Comparison of ENCODE assay signal across 9 cellular contexts in genomic region chr7:21261627-21262564, GRCh38.
DNase-seq lines count a peak whose midpoint lies in the region; ATAC-seq, FAIRE-seq and TF ChIP-seq lines count a peak whose summit lies in the region.
"Had no signal": no experiment of that assay in that cellular context is flagged by ENCODE, and none has a peak within 500 bp of the region (broad histone marks: within the 10 kb centered on the region; RNA-seq: fewer than 3 reads in every experiment).

No MANE protein-coding gene starts in this region.

- TF ChIP-seq RAD21 in A549 (conservative IDR thresholded peaks at IDR 0.05 in 1 of 2, IDR thresholded peaks at IDR 0.05 in 1 of 2): peak; percentile 28 to 55; a peak in 3 of 5 replicates
- TF ChIP-seq RAD21 in H1 (IDR thresholded peaks at IDR 0.05 in 1 of 2, conservative IDR thresholded peaks at IDR 0.05 in 1 of 2; ENCODE audit: low read depth in 2 of 2, low read length in 2 of 2): peak; percentile 55 to 65

- no peak overlapping the region for H3K4ac ChIP-seq in H1 (replicated peaks; ENCODE audit: insufficient read length, low read depth, low read length)
- H3K4ac ChIP-seq in trophoblast cell (ENCODE audit: low read depth, low read length): no peak overlapping the region

- H3K9ac ChIP-seq in H1 (replicated peaks in 1 of 4; ENCODE audit: extremely low read depth in 1 of 4, low read depth in 3 of 4, low read length in 3 of 4) (no peak overlapping the region), trophoblast cell (ENCODE audit: low read length) (no peak overlapping the region)

- H3K4me1 ChIP-seq in A549: no peaks in the 10 kb centered on the region
- H3K4me1 ChIP-seq in H1 (replicated peaks in 1 of 4; ENCODE audit: control insufficient read depth in 3 of 4, insufficient read depth in 4 of 4, low read length in 3 of 4): peaks cover 0 to 12% (median 5%) of the 10 kb centered on the region in 4 experiments; a peak in 5 of 7 replicates
- no peaks in the 10 kb centered on the region for H3K4me1 ChIP-seq in trophoblast cell (ENCODE audit: control insufficient read depth in 1 of 2, insufficient read depth in 2 of 2, low read length in 2 of 2)

- H3K4me3 ChIP-seq in A549 (no peak overlapping the region), H1 (ENCODE audit: extremely low read depth in 1 of 4, insufficient read depth in 2 of 4, low read depth in 3 of 4, low read length in 4 of 4) (peak overlapping the region in 1 of 4 experiments; percentile 12; a peak in 2 of 8 replicates), trophoblast cell (ENCODE audit: low read depth, low read length) (no peak overlapping the region)
- H3K4me3 ChIP-seq: skin epidermis had no signal

- TF ChIP-seq POLR2A in A549 (IDR thresholded peaks at IDR 0.05; ENCODE audit: low read length) (no peak), H1 (IDR thresholded peaks at IDR 0.05; ENCODE audit: control extremely low read depth in 1 of 2, low read depth in 2 of 2, low read length in 2 of 2) (no peak)

- H3K18ac ChIP-seq in H1 (ENCODE audit: extremely low read depth, low read length) (peak overlapping the region; percentile 49; the same call in 1 of the 2 replicates), trophoblast cell (ENCODE audit: low read length) (no peak overlapping the region)

- POLR2A ChIA-PET in A549 (lab: Yijun Ruan, JAX): no interaction called here
- POLR2A ChIA-PET in H1 (lab: Charles Lee; ENCODE audit: partially characterized antibody): interaction anchor here (3.2 kb wide), 1 partner anchor 166 kb away, joined by 8 read pairs; the partner anchor contains the start of gene SP4

- TF ChIP-seq CTCF in A549 (IDR thresholded peaks at IDR 0.05) (peak; percentile 34), GM12873 (IDR thresholded peaks at IDR 0.05; ENCODE audit: insufficient read depth, low read depth, low read length, missing control alignments) (peak; percentile 75), H1 (IDR thresholded peaks at IDR 0.05; ENCODE audit: control extremely low read depth in 1 of 3, insufficient read depth in 1 of 3, low read depth in 1 of 3, low read length in 3 of 3) (peak; percentile 26 to 62 (median 51))

- H3K79me2 ChIP-seq in H1 (ENCODE audit: control insufficient read depth in 1 of 2, insufficient read depth in 2 of 2, low read length in 2 of 2) (no peaks in the 10 kb centered on the region), trophoblast cell (ENCODE audit: control insufficient read depth, insufficient read depth, low read length, poor library complexity) (no peaks in the 10 kb centered on the region)

- H3K56ac ChIP-seq in H1 (replicated peaks; ENCODE audit: insufficient read length, low read depth, low read length): no peak overlapping the region

- H3K79me1 ChIP-seq in H1 (ENCODE audit: low read depth, low read length) (no peaks in the 10 kb centered on the region), trophoblast cell (ENCODE audit: low read length) (no peaks in the 10 kb centered on the region)

- H3K14ac ChIP-seq in H1 (ENCODE audit: insufficient read length): no peak overlapping the region
- no peak overlapping the region for H3K14ac ChIP-seq in trophoblast cell (ENCODE audit: low read length)

- no peak overlapping the region for H3K4me2 ChIP-seq in A549
- peak overlapping the region; percentile 22 to 41 for H3K4me2 ChIP-seq in H1 (ENCODE audit: insufficient read depth in 1 of 2, low read depth in 2 of 2, low read length in 2 of 2)
- no peak overlapping the region for H3K4me2 ChIP-seq in trophoblast cell (ENCODE audit: low read length)

- no peaks in the 10 kb centered on the region for H4K20me1 ChIP-seq in H1 (replicated peaks in 1 of 2; ENCODE audit: control insufficient read depth in 1 of 2, insufficient read depth in 2 of 2, low read length in 2 of 2)

- H3K23ac ChIP-seq in H1 (ENCODE audit: insufficient read length) (no peak overlapping the region), trophoblast cell (ENCODE audit: low read length) (no peak overlapping the region)

- FAIRE-seq in A549 (lab: Jason Lieb, UNC) (no peak), H1 (lab: Jason Lieb, UNC) (peak; percentile 100)

- CTCF ChIA-PET in A549 (lab: Yijun Ruan, JAX): interaction anchor here (0.6 to 18.8 kb wide), 15 partner anchors 7 to 544 kb away, joined by 3 to 227 read pairs (median 3); no protein-coding TSS in a partner anchor
- CTCF ChIA-PET in H1 (lab: Charles Lee; ENCODE audit: partially characterized antibody): interaction anchor here (0.9 to 2.4 kb wide), 13 partner anchors 8 to 506 kb away, joined by 3 to 12 read pairs (median 3); no protein-coding TSS in a partner anchor

- DNase-seq in A549 (ENCODE audit: low read depth in 1 of 2, low spot score in 1 of 2): peak; percentile 16 to 48
- peak; percentile 37 for DNase-seq in NCI-H226
- DNase-seq in activated CD4-positive, alpha-beta T cell treated with anti-CD3 and anti-CD28 coated beads for 4 hours: peak; percentile 24 to 25
- DNase-seq in H1 (ENCODE audit: low read depth in 1 of 2, low spot score in 2 of 2): peak; percentile 36 to 62
- DNase-seq in trophoblast cell: peak; percentile 5 to 35
- DNase-seq in occipital lobe (lab: John Stamatoyannopoulos, UW): no peak

- no peak overlapping the region for H2BK15ac ChIP-seq in H1 (ENCODE audit: low read length)

- peak overlapping the region; percentile 41; the same call in 1 of the 2 replicates for H2BK12ac ChIP-seq in H1 (ENCODE audit: low read depth, low read length)
- H2BK12ac ChIP-seq in trophoblast cell (ENCODE audit: low read length): no peak overlapping the region

- no peak overlapping the region for H4K8ac ChIP-seq in H1 (ENCODE audit: extremely low read depth, insufficient read depth, low read length)
- no peak overlapping the region for H4K8ac ChIP-seq in trophoblast cell (ENCODE audit: low read depth, low read length)

- TF ChIP-seq EP300 in A549 (IDR thresholded peaks at IDR 0.05) (no peak), H1 (IDR thresholded peaks at IDR 0.05; ENCODE audit: borderline replicate concordance in 1 of 2, low read depth in 2 of 2, low read length in 2 of 2) (no peak; a peak in 1 of 3 replicates)

- no peak overlapping the region for H2BK120ac ChIP-seq in H1 (replicated peaks; ENCODE audit: low read depth, low read length)
- H2BK120ac ChIP-seq in trophoblast cell (ENCODE audit: insufficient read depth, low read length, poor library complexity): no peak overlapping the region

- H2AFZ ChIP-seq in H1 (ENCODE audit: low read length) (no peak overlapping the region), trophoblast cell (ENCODE audit: insufficient read depth, low read length, poor library complexity) (no peak overlapping the region)

- no peak overlapping the region for H4K91ac ChIP-seq in H1 (replicated peaks; ENCODE audit: insufficient read length, low read length)
- no peak overlapping the region for H4K91ac ChIP-seq in trophoblast cell (ENCODE audit: low read depth, low read length)

- no peak overlapping the region for H2BK20ac ChIP-seq in H1 (ENCODE audit: low read length)

- H3K27ac ChIP-seq in A549 (no peak overlapping the region), H1 (ENCODE audit: low read depth, low read length) (no peak overlapping the region), trophoblast cell (ENCODE audit: low read depth, low read length) (no peak overlapping the region)
- H3K27ac ChIP-seq: skin epidermis had no signal

- H3K36me3 ChIP-seq in H1 (ENCODE audit: control insufficient read depth in 2 of 4, insufficient read depth in 4 of 4, low read length in 3 of 4) (no peaks in the 10 kb centered on the region; a peak in 1 of 8 replicates), trophoblast cell (ENCODE audit: control insufficient read depth in 1 of 2, insufficient read depth in 2 of 2, low read length in 2 of 2) (no peaks in the 10 kb centered on the region)

- H4K5ac ChIP-seq in H1 (ENCODE audit: insufficient read length, low read depth, low read length): no peak overlapping the region

- no peaks in the 10 kb centered on the region; the same call in 1 of the 2 replicates for H3K23me2 ChIP-seq in H1 (ENCODE audit: low read depth, low read length)

- H3K27me3 ChIP-seq in H1 (replicated peaks in 1 of 4; ENCODE audit: control insufficient read depth in 3 of 4, extremely low read depth in 1 of 4, insufficient read depth in 3 of 4, low read length in 3 of 4): peaks cover 0 to 2% (median 0%) of the 10 kb centered on the region in 4 experiments; a peak in 2 of 7 replicates
- no peaks in the 10 kb centered on the region for H3K27me3 ChIP-seq in trophoblast cell (ENCODE audit: insufficient read depth, low read length)

- H3K9me3 ChIP-seq in A549: no peaks in the 10 kb centered on the region
- no peaks in the 10 kb centered on the region for H3K9me3 ChIP-seq in H1 (ENCODE audit: insufficient read depth in 2 of 2, low read depth in 1 of 2, low read length in 1 of 2)
- no peaks in the 10 kb centered on the region for H3K9me3 ChIP-seq in trophoblast cell (ENCODE audit: insufficient read depth, low read depth, low read length)

- no peak overlapping the region for H4K12ac ChIP-seq in trophoblast cell (ENCODE audit: low read depth, low read length)

- WGBS in A549 (ENCODE audit: missing lambda C conversion rate): 6% methylated on average over 8 of the region's 8 CpGs
- WGBS in H1 (ENCODE audit: extremely low coverage in 1 of 2, insufficient coverage in 1 of 2, insufficient read length in 1 of 2, insufficient replicate concordance in 2 of 2, low coverage in 1 of 2, low lambda C conversion rate in 2 of 2, missing lambda C conversion rate in 1 of 2), 2 experiments: 23% methylated on average over 8 of the region's 8 CpGs; no CpG with 5 or more reads in 1 of the 2 experiments
- no CpG with 5 or more reads among the region's 8 CpGs for WGBS in trophoblast cell (ENCODE audit: extremely low coverage, insufficient coverage, insufficient read length)

- ATAC-seq in A549: peak; percentile 85 to 90
- ATAC-seq in HG02938 (IDR thresholded peaks at IDR 0.05; ENCODE audit: unreplicated experiment): peak; percentile 92

- no peak overlapping the region for H2AK5ac ChIP-seq in H1 (ENCODE audit: low read depth, low read length)
- H2AK5ac ChIP-seq in trophoblast cell (ENCODE audit: low read length): no peak overlapping the region

- no peak overlapping the region for H2BK5ac ChIP-seq in H1 (ENCODE audit: low read depth, low read length)
- H2BK5ac ChIP-seq in trophoblast cell (ENCODE audit: low read depth, low read length, poor library complexity): no peak overlapping the region

TF ChIP-seq in A549, 52 proteins besides CTCF, POLR2A, EP300 and RAD21:
- TF ChIP-seq RFX5 (IDR thresholded peaks at IDR 0.05) (no peak), SMC3 (IDR thresholded peaks at IDR 0.05) (peak; percentile 58), CHD4 (IDR thresholded peaks at IDR 0.05; ENCODE audit: borderline replicate concordance) (no peak)

TF ChIP-seq in H1, 55 proteins besides CTCF, POLR2A, EP300 and RAD21 (continues in another document):
- peak; percentile 42 to 78; a peak in 1 of 4 replicates for TF ChIP-seq HDAC2 (IDR thresholded peaks at IDR 0.05; ENCODE audit: borderline replicate concordance in 1 of 2, low read depth in 2 of 2, low read length in 2 of 2)
- TF ChIP-seq YY1 (IDR thresholded peaks at IDR 0.05; ENCODE audit: low read depth, low read length): peak; percentile 38; the same call in 1 of the 2 replicates
- no peak for TF ChIP-seq GTF2F1 (IDR thresholded peaks at IDR 0.05; ENCODE audit: borderline replicate concordance, low read depth, low read length)
- TF ChIP-seq SRF (IDR thresholded peaks at IDR 0.05; ENCODE audit: low read depth, low read length): no peak
- TF ChIP-seq HDAC6 (IDR thresholded peaks at IDR 0.05; ENCODE audit: low read depth, low read length): no peak
- no peak for TF ChIP-seq SIX5 (IDR thresholded peaks at IDR 0.05; ENCODE audit: low read depth, low read length)

Comparison
In these comparisons a context has a peak if more than half of its experiments do, and no peak if none do; other contexts are left out.
1. H3K4me2 ChIP-seq: peak in H1 (2 of 2); none in A549 (single experiment) and trophoblast cell (single experiment).
2. Of the 18 proteins assayed by ChIP-seq in both H1 and A549: peak only in H1: HDAC2 and MAX; only in A549: none; in both: CTCF and RAD21; in neither: 14.
3. Peak in every context shown above with its lines, with median percentiles within 50 percentile points of each other: CTCF ChIP-seq.